ENCODE assay signal across 8 cellular contexts in the genomic region with DNA sequence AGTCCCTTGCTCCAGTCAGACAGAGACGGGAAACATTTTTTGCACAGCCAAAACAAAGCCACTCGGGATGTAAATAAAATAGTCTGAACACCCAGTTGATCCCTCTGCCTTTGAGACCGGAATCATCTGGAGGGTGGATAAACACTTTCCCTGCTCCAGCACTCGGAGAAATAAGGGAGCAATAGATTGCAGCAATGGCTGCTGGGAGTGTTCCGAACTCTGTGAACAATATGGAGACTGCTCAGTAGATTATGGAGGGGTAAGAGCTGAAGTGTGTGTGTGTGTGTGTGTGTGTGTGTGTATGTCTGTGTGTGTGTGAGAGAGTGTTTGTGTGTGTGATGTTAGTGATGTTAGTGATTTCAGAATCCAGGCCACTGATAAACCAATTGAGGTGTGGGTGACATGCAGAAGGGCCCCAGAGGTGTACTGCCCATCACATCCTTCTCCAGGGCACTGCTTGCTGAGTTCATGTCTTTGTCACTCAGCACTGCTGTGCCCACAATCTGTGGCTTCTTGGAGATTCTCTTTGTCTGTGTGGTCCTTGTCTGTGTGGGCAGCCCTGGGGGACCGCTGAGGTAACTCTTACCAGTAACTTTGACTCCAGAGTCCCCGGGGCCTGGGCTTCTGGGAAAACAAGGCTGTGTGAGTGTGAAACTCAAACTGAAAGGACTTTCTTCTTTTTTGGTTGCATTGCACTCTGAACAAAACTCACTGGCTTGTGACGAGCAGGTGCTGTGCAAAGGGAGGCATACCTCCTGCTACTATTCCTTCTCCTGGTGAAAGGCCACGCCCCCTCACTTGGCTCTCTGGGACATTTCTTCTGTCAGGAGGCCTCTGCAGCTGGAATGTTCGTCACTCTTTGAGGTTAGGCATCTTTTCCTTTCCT. TPM values are rescaled to one million over a fixed set of nuclear protein-coding genes. Genes with fewer than 3 reads are reported as not detected.
A peak's percentile ranks its signal among the peaks of the same experiment; 100 is the strongest.
DNase-seq lines count a peak whose midpoint lies in the region; ATAC-seq, FAIRE-seq and TF ChIP-seq lines count a peak whose summit lies in the region.

No MANE protein-coding gene starts in this region.

- TF ChIP-seq EP300 in K562 (IDR thresholded peaks at IDR 0.05; ENCODE audit: low read length): no peak

- no peak overlapping the region for H3K27ac Mint-ChIP-seq in MCF 10A (ENCODE audit: low read depth, unreplicated experiment)

- TF ChIP-seq CTCF in K562 (IDR thresholded peaks at IDR 0.05 in 2 of 3, conservative IDR thresholded peaks at IDR 0.05 in 1 of 3; ENCODE audit: insufficient read depth in 2 of 3, low read depth in 1 of 3, low read length in 3 of 3) (no peak), mammary epithelial cell (conservative IDR thresholded peaks at IDR 0.05 in 1 of 2, IDR thresholded peaks at IDR 0.05 in 1 of 2; ENCODE audit: extremely low read depth in 1 of 2, insufficient read depth in 1 of 2, low read depth in 1 of 2, low read length in 2 of 2) (no peak), MCF 10A (IDR thresholded peaks at IDR 0.05; ENCODE audit: unreplicated experiment) (no peak)

- H3K36me3 Mint-ChIP-seq in MCF 10A (ENCODE audit: insufficient read depth, unreplicated experiment): no peaks in the 10 kb centered on the region

- no peaks in the 10 kb centered on the region for H3K4me1 ChIP-seq in K562 (replicated peaks in 1 of 2; ENCODE audit: control insufficient read depth in 2 of 2, insufficient read depth in 2 of 2, low read length in 2 of 2)
- H3K4me1 ChIP-seq in mammary epithelial cell (ENCODE audit: insufficient read depth, low read length): no peaks in the 10 kb centered on the region

- TF ChIP-seq RAD21 in K562 (CRISPR knock-in tag; conservative IDR thresholded peaks at IDR 0.05 in 1 of 2, IDR thresholded peaks at IDR 0.05 in 1 of 2): no peak

- DNase-seq in K562 (ENCODE audit: extremely low read depth in 1 of 4, low spot score in 3 of 4) (no peak), DMS153 treated with DMSO at 0.1 percent for 48 hours (lab: John Stamatoyannopoulos, UW; ENCODE audit: unreplicated experiment) (no peak), mammary epithelial cell (no peak), SIG-M5 treated with dmso at 0.1 percent for 504 hours (lab: John Stamatoyannopoulos, UW; ENCODE audit: unreplicated experiment) (no peak), MCF 10A (ENCODE audit: unreplicated experiment) (no peak)

- no peaks in the 10 kb centered on the region for H3K9me1 ChIP-seq in K562 (ENCODE audit: control insufficient read depth, insufficient read depth, low read length)

- H4K20me1 ChIP-seq in K562 (replicated peaks; ENCODE audit: control insufficient read depth, insufficient read depth, low read length): no peaks in the 10 kb centered on the region
- no peaks in the 10 kb centered on the region for H4K20me1 ChIP-seq in mammary epithelial cell (ENCODE audit: insufficient read depth, low read length)

- H3K36me3 ChIP-seq in K562 (ENCODE audit: control insufficient read depth, insufficient read depth, low read length): no peaks in the 10 kb centered on the region
- no peaks in the 10 kb centered on the region for H3K36me3 ChIP-seq in mammary epithelial cell (ENCODE audit: insufficient read depth, low read length)

- WGBS in K562 (ENCODE audit: insufficient coverage, low coverage, missing lambda C conversion rate): 9% methylated on average over 9 of the region's 10 CpGs
- WGBS in mammary epithelial cell (ENCODE audit: low coverage, missing lambda C conversion rate): 60% methylated on average over 10 of the region's 10 CpGs

- H3K9me3 ChIP-seq in K562 (replicated peaks; ENCODE audit: control insufficient read depth, insufficient read depth, low read depth, low read length): no peaks in the 10 kb centered on the region
- H3K9me3 ChIP-seq in mammary epithelial cell (replicated peaks; ENCODE audit: insufficient read depth, low read length): no peaks in the 10 kb centered on the region

- H3K4me2 ChIP-seq in K562 (ENCODE audit: insufficient read depth, low read length) (peak overlapping the region; percentile 19; the same call in 1 of the 2 replicates), mammary epithelial cell (ENCODE audit: insufficient read depth, low read depth, low read length) (no peak overlapping the region)

- H3K4me3 ChIP-seq in K562 (no peak overlapping the region), mammary epithelial cell (replicated peaks in 1 of 3; ENCODE audit: insufficient read depth in 1 of 3, low read depth in 2 of 3, low read length in 3 of 3) (no peak overlapping the region)

- intact Hi-C loops in K562 (cut with micrococcal nuclease): no loop called here
- intact Hi-C loops in mammary epithelial cell (cut with micrococcal nuclease): no loop called here
- intact Hi-C loops in MCF 10A (cut with micrococcal nuclease): no loop called here

- H3K9ac ChIP-seq in K562 (ENCODE audit: insufficient read depth in 1 of 2, low read depth in 2 of 2, low read length in 2 of 2): no peak overlapping the region
- no peak overlapping the region for H3K9ac ChIP-seq in mammary epithelial cell (ENCODE audit: insufficient read depth, low read length)

- CTCF ChIA-PET in K562 (lab: Yijun Ruan, JAX; ENCODE audit: low intra/inter-chr PET ratio) (no interaction called here), mammary epithelial cell (lab: Charles Lee; ENCODE audit: low non-redundant PET) (no interaction called here), MCF 10A (lab: Yijun Ruan, JAX) (interaction anchor here (0.6 to 1.2 kb wide), 2 partner anchors 13 to 260 kb away, joined by 3 read pairs; no protein-coding TSS in a partner anchor)

- H3K27ac ChIP-seq in K562 (ENCODE audit: extremely low read depth, low read depth, low read length) (no peak overlapping the region), mammary epithelial cell (ENCODE audit: insufficient read depth, low read depth, low read length) (no peak overlapping the region)

- H3K4me1 Mint-ChIP-seq in MCF 10A (ENCODE audit: insufficient read depth, unreplicated experiment): peaks cover 6% of the 10 kb centered on the region

- dilution Hi-C loops in mammary epithelial cell (cut with HindIII; ENCODE audit: low sequenced_read_pairs): no loop called here

- peaks cover 6 to 28% of the 10 kb centered on the region in 2 experiments; a peak in 4 of 5 replicates for H3K27me3 ChIP-seq in K562 (ENCODE audit: control insufficient read depth in 2 of 2, insufficient read depth in 2 of 2, low read length in 2 of 2)
- H3K27me3 ChIP-seq in mammary epithelial cell (ENCODE audit: insufficient read depth, low read length): no peaks in the 10 kb centered on the region

- in situ Hi-C loops in K562 (cut with MboI) (no loop called here), mammary epithelial cell (cut with MboI; ENCODE audit: low sequenced_read_pairs in 2 of 2) (no loop called here)

- no peak overlapping the region for H3K4me3 Mint-ChIP-seq in MCF 10A (ENCODE audit: unreplicated experiment)

- H3K79me2 ChIP-seq in K562 (ENCODE audit: control insufficient read depth, insufficient read depth, low read length): no peaks in the 10 kb centered on the region
- H3K79me2 ChIP-seq in mammary epithelial cell (ENCODE audit: insufficient read depth, low read length): no peaks in the 10 kb centered on the region

- FAIRE-seq in K562 (lab: Jason Lieb, UNC): no peak

- H2AFZ ChIP-seq in K562 (ENCODE audit: low read depth, low read length) (peak overlapping the region; percentile 32; the same call in 1 of the 2 replicates), mammary epithelial cell (ENCODE audit: low read depth, low read length) (no peak overlapping the region)

- H3K27me3 Mint-ChIP-seq in MCF 10A (ENCODE audit: insufficient read depth, unreplicated experiment): peaks cover 26% of the 10 kb centered on the region

- POLR2A ChIA-PET in K562 (lab: Yijun Ruan, JAX) (interaction anchor here (0.6 kb wide), 1 partner anchor 521 kb away, joined by 3 read pairs; no protein-coding TSS in a partner anchor), MCF 10A (lab: Yijun Ruan, JAX) (no interaction called here)

- H3K9me3 Mint-ChIP-seq in MCF 10A (ENCODE audit: unreplicated experiment): no peaks in the 10 kb centered on the region

- no peak for TF ChIP-seq POLR2A in K562 (conservative IDR thresholded peaks at IDR 0.05)

- peak; percentile 63 for ATAC-seq in GM18517 (IDR thresholded peaks at IDR 0.05; ENCODE audit: unreplicated experiment)
- ATAC-seq in GM21360 (IDR thresholded peaks at IDR 0.05; ENCODE audit: unreplicated experiment): peak; percentile 64
- ATAC-seq in HG03342 (IDR thresholded peaks at IDR 0.05; ENCODE audit: unreplicated experiment): peak; percentile 66
- ATAC-seq in K562: peak; percentile 72

- BruUV-seq in K562 (replicated peaks; lab: Mats Ljungman, UMichigan) (no TSS peak), mammary epithelial cell (replicated peaks; lab: Mats Ljungman, UMichigan) (no TSS peak), MCF 10A (replicated peaks; lab: Mats Ljungman, UMichigan) (no TSS peak)

RNA-seq across cellular contexts. Expression of a gene that starts 23.0 kb away (rescaled TPM):
- total RNA-seq in K562 (2011; cell fraction: chromatin; rRNA removed; ENCODE audit: low replicate concordance): 11.2 and 13.2 TPM in 2 replicates
- total RNA-seq in K562 (2011; cell fraction: nucleolus; rRNA removed): 5.3 and 6.4 TPM in 2 replicates
- 6.7 and 10.9 TPM in 2 replicates for total RNA-seq in K562 (2011; cell fraction: nucleoplasm; rRNA removed)
- total RNA-seq in K562 (2014; rRNA removed) (2.1 and 3.8 TPM in 2 replicates), K562 (2014; rRNA removed; fragmentation: Illumina TruSeq; extraction: Trizol) (2.0 and 2.4 TPM in 2 replicates), K562 (2015; rRNA removed; fragmentation: Illumina TruSeq; extraction: Trizol) (1.8 and 1.9 TPM in 2 replicates), K562 (2021) (1.5 and 1.6 TPM in 2 replicates), mammary epithelial cell (1 to 10 TPM; 1.5 to 3.6 TPM), MCF 10A (2022) (3.2 and 4.0 TPM in 2 replicates)
- polyA plus RNA-seq in K562 (2011; rRNA removed) (3.5 and 5.5 TPM in 2 replicates), K562 (2014; fragmentation: Illumina TruSeq; extraction: Trizol) (1.0 and 1.8 TPM in 2 replicates), K562 (2014; fragmentation: Nextera tagmentation; extraction: Ambion mirVana) (1 to 10 TPM; 1.9 to 2.0 TPM), K562 (2014; rRNA removed) (3.0 and 3.7 TPM in 2 replicates), mammary epithelial cell (1.1 TPM)
- 0.46 and 2.0 TPM in 2 replicates for polyA plus RNA-seq in K562 (2011; cell fraction: cytosol; rRNA removed)
- 21.0 and 26.9 TPM in 2 replicates for polyA plus RNA-seq in K562 (2011; cell fraction: nucleus; rRNA removed)
- 1.2 and 4.0 TPM in 2 replicates for polyA plus RNA-seq in K562 (2012)
- polyA minus RNA-seq in K562 (2011; rRNA and poly(A)+ RNA removed): 3.3 and 4.4 TPM in 2 replicates
- polyA minus RNA-seq in K562 (2011; cell fraction: cytosol; rRNA and poly(A)+ RNA removed): 2.1 TPM in 1 of 2 replicates, not detected in the other
- 6.7 and 11.4 TPM in 2 replicates for polyA minus RNA-seq in K562 (2011; cell fraction: nucleus; rRNA and poly(A)+ RNA removed)
- polyA minus RNA-seq in mammary epithelial cell: not detected

RNA-seq across cellular contexts. Expression of a gene that starts 45.9 kb away (rescaled TPM):
- total RNA-seq in K562 (2011; cell fraction: chromatin; rRNA removed; ENCODE audit: low replicate concordance): 37.8 and 39.7 TPM in 2 replicates
- total RNA-seq in K562 (2011; cell fraction: nucleolus; rRNA removed): 15.2 and 19.1 TPM in 2 replicates
- total RNA-seq in K562 (2011; cell fraction: nucleoplasm; rRNA removed): 20.8 and 22.1 TPM in 2 replicates
- total RNA-seq in K562 (2014; rRNA removed) (17.7 and 22.7 TPM in 2 replicates), K562 (2014; rRNA removed; fragmentation: Illumina TruSeq; extraction: Trizol) (26.2 and 26.8 TPM in 2 replicates), K562 (2015; rRNA removed; fragmentation: Illumina TruSeq; extraction: Trizol) (21.1 and 21.2 TPM in 2 replicates), K562 (2021) (18.4 and 20.9 TPM in 2 replicates), mammary epithelial cell (10 to 100 TPM; 11.5 to 23.7 TPM), MCF 10A (2022) (10.0 and 11.1 TPM in 2 replicates)
- polyA plus RNA-seq in K562 (2011; rRNA removed) (26.0 and 31.1 TPM in 2 replicates), K562 (2014; fragmentation: Illumina TruSeq; extraction: Trizol) (18.4 and 22.2 TPM in 2 replicates), K562 (2014; fragmentation: Nextera tagmentation; extraction: Ambion mirVana) (10 to 100 TPM; 18.9 to 21.4 TPM), K562 (2014; rRNA removed) (16.2 and 17.9 TPM in 2 replicates), mammary epithelial cell (12.9 TPM)
- polyA plus RNA-seq in K562 (2011; cell fraction: cytosol; rRNA removed): 22.3 and 24.5 TPM in 2 replicates
- 25.8 and 29.2 TPM in 2 replicates for polyA plus RNA-seq in K562 (2011; cell fraction: nucleus; rRNA removed)
- 12.0 and 15.4 TPM in 2 replicates for polyA plus RNA-seq in K562 (2012)
- polyA minus RNA-seq in K562 (2011; rRNA and poly(A)+ RNA removed): 37.0 and 46.7 TPM in 2 replicates
- polyA minus RNA-seq in K562 (2011; cell fraction: cytosol; rRNA and poly(A)+ RNA removed): 10.2 and 16.4 TPM in 2 replicates
- 14.7 and 22.3 TPM in 2 replicates for polyA minus RNA-seq in K562 (2011; cell fraction: nucleus; rRNA and poly(A)+ RNA removed)
- polyA minus RNA-seq in mammary epithelial cell: 8.3 TPM

RNA-seq across cellular contexts. Expression of a gene that starts 49.3 kb away (rescaled TPM):
- total RNA-seq in K562 (2011; cell fraction: chromatin; rRNA removed; ENCODE audit: low replicate concordance): 67.7 and 181 TPM in 2 replicates
- 41.2 and 54.1 TPM in 2 replicates for total RNA-seq in K562 (2011; cell fraction: nucleolus; rRNA removed)
- total RNA-seq in K562 (2011; cell fraction: nucleoplasm; rRNA removed): 96.7 and 127 TPM in 2 replicates
- total RNA-seq in K562 (2014; rRNA removed): 68.1 and 71.4 TPM in 2 replicates
- total RNA-seq in K562 (2014; rRNA removed; fragmentation: Illumina TruSeq; extraction: Trizol): 63.8 and 65.7 TPM in 2 replicates
- 67.1 and 67.7 TPM in 2 replicates for total RNA-seq in K562 (2015; rRNA removed; fragmentation: Illumina TruSeq; extraction: Trizol)
- total RNA-seq in K562 (2021): 44.4 and 49.3 TPM in 2 replicates
- 29.9 and 40.1 TPM in 2 replicates for polyA plus RNA-seq in K562 (2011; rRNA removed)
- polyA plus RNA-seq in K562 (2011; cell fraction: cytosol; rRNA removed): 9.7 and 18.6 TPM in 2 replicates
- 30.8 and 40.9 TPM in 2 replicates for polyA plus RNA-seq in K562 (2011; cell fraction: nucleus; rRNA removed)
- polyA plus RNA-seq in K562 (2012): 62.1 and 74.3 TPM in 2 replicates
- 48.7 and 63.9 TPM in 2 replicates for polyA plus RNA-seq in K562 (2014; fragmentation: Illumina TruSeq; extraction: Trizol)
- 10 to 100 TPM; 14.8 to 16.7 TPM for polyA plus RNA-seq in K562 (2014; fragmentation: Nextera tagmentation; extraction: Ambion mirVana)
- 74.7 and 77.0 TPM in 2 replicates for polyA plus RNA-seq in K562 (2014; rRNA removed)
- 31.1 and 34.9 TPM in 2 replicates for polyA minus RNA-seq in K562 (2011; rRNA and poly(A)+ RNA removed)
- polyA minus RNA-seq in K562 (2011; cell fraction: cytosol; rRNA and poly(A)+ RNA removed): 15.9 and 17.4 TPM in 2 replicates
- polyA minus RNA-seq in K562 (2011; cell fraction: nucleus; rRNA and poly(A)+ RNA removed): 25.2 and 45.9 TPM in 2 replicates
- 10 to 100 TPM; 27.0 to 70.8 TPM for total RNA-seq in mammary epithelial cell
- 33.2 TPM for polyA plus RNA-seq in mammary epithelial cell
- polyA minus RNA-seq in mammary epithelial cell: 12.8 TPM
- 116 and 166 TPM in 2 replicates for total RNA-seq in MCF 10A (2022)
